ENCODE assay signal across 1 cellular context in the genomic region with DNA sequence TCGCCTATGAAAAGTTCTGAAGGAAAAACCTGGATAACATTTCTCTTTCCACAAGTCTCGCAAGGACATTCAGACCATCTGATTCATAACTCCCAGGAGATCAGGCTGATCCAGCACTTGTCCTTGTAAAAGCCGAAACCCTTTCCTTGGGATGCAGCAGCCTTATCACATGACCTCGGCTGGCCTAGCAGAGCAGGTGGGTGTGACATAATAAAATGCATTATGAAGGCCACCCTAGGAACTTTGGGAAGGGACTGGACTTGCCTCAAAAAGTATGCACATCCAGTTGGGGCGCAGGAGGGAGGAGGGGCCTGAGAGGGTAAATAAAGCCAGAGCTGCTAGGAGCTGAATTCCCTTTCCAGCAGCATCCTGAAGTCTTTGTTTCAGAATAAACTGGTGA.
TF ChIP-seq lines count a peak whose summit lies in the region.

No MANE protein-coding gene starts in this region.

TF ChIP-seq in GM23338, 12 proteins besides CTCF, POLR2A, EP300 and RAD21 (continued from another document):
- TF ChIP-seq, protein P1, sequence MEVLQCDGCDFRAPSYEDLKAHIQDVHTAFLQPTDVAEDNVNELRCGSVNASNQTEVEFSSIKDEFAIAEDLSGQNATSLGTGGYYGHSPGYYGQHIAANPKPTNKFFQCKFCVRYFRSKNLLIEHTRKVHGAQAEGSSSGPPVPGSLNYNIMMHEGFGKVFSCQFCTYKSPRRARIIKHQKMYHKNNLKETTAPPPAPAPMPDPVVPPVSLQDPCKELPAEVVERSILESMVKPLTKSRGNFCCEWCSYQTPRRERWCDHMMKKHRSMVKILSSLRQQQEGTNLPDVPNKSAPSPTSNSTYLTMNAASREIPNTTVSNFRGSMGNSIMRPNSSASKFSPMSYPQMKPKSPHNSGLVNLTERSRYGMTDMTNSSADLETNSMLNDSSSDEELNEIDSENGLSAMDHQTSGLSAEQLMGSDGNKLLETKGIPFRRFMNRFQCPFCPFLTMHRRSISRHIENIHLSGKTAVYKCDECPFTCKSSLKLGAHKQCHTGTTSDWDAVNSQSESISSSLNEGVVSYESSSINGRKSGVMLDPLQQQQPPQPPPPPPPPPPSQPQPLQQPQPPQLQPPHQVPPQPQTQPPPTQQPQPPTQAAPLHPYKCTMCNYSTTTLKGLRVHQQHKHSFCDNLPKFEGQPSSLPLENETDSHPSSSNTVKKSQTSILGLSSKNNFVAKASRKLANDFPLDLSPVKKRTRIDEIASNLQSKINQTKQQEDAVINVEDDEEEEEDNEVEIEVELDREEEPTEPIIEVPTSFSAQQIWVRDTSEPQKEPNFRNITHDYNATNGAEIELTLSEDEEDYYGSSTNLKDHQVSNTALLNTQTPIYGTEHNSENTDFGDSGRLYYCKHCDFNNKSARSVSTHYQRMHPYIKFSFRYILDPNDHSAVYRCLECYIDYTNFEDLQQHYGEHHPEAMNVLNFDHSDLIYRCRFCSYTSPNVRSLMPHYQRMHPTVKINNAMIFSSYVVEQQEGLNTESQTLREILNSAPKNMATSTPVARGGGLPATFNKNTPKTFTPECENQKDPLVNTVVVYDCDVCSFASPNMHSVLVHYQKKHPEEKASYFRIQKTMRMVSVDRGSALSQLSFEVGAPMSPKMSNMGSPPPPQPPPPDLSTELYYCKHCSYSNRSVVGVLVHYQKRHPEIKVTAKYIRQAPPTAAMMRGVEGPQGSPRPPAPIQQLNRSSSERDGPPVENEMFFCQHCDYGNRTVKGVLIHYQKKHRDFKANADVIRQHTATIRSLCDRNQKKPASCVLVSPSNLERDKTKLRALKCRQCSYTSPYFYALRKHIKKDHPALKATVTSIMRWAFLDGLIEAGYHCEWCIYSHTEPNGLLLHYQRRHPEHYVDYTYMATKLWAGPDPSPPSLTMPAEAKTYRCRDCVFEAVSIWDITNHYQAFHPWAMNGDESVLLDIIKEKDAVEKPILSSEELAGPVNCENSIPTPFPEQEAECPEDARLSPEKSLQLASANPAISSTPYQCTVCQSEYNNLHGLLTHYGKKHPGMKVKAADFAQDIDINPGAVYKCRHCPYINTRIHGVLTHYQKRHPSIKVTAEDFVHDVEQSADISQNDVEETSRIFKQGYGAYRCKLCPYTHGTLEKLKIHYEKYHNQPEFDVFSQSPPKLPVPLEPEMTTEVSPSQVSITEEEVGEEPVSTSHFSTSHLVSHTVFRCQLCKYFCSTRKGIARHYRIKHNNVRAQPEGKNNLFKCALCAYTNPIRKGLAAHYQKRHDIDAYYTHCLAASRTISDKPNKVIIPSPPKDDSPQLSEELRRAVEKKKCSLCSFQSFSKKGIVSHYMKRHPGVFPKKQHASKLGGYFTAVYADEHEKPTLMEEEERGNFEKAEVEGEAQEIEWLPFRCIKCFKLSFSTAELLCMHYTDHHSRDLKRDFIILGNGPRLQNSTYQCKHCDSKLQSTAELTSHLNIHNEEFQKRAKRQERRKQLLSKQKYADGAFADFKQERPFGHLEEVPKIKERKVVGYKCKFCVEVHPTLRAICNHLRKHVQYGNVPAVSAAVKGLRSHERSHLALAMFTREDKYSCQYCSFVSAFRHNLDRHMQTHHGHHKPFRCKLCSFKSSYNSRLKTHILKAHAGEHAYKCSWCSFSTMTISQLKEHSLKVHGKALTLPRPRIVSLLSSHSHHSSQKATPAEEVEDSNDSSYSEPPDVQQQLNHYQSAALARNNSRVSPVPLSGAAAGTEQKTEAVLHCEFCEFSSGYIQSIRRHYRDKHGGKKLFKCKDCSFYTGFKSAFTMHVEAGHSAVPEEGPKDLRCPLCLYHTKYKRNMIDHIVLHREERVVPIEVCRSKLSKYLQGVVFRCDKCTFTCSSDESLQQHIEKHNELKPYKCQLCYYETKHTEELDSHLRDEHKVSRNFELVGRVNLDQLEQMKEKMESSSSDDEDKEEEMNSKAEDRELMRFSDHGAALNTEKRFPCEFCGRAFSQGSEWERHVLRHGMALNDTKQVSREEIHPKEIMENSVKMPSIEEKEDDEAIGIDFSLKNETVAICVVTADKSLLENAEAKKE (CRISPR knock-in tag; IDR thresholded peaks at IDR 0.05) = no peak
- TF ChIP-seq, protein P2, sequence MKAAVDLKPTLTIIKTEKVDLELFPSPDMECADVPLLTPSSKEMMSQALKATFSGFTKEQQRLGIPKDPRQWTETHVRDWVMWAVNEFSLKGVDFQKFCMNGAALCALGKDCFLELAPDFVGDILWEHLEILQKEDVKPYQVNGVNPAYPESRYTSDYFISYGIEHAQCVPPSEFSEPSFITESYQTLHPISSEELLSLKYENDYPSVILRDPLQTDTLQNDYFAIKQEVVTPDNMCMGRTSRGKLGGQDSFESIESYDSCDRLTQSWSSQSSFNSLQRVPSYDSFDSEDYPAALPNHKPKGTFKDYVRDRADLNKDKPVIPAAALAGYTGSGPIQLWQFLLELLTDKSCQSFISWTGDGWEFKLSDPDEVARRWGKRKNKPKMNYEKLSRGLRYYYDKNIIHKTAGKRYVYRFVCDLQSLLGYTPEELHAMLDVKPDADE (IDR thresholded peaks at IDR 0.05) = no peak
- TF ChIP-seq CREB1 (CRISPR knock-in tag; IDR thresholded peaks at IDR 0.05; ENCODE audit: low read depth) (no peak), STAT1 (IDR thresholded peaks at IDR 0.05; ENCODE audit: unreplicated experiment) (no peak), ZNF331 (CRISPR knock-in tag; IDR thresholded peaks at IDR 0.05; ENCODE audit: low read depth) (no peak), EZH2 (IDR thresholded peaks at IDR 0.05; ENCODE audit: low read depth, unreplicated experiment) (no peak), JUNB (IDR thresholded peaks at IDR 0.05; ENCODE audit: unreplicated experiment) (no peak), ZNF114 (CRISPR knock-in tag; IDR thresholded peaks at IDR 0.05) (no peak), EZH2phosphoT487 (IDR thresholded peaks at IDR 0.05; ENCODE audit: unreplicated experiment) (no peak), NANOG (IDR thresholded peaks at IDR 0.05; ENCODE audit: borderline replicate concordance) (no peak)
- TF ChIP-seq, protein P3, sequence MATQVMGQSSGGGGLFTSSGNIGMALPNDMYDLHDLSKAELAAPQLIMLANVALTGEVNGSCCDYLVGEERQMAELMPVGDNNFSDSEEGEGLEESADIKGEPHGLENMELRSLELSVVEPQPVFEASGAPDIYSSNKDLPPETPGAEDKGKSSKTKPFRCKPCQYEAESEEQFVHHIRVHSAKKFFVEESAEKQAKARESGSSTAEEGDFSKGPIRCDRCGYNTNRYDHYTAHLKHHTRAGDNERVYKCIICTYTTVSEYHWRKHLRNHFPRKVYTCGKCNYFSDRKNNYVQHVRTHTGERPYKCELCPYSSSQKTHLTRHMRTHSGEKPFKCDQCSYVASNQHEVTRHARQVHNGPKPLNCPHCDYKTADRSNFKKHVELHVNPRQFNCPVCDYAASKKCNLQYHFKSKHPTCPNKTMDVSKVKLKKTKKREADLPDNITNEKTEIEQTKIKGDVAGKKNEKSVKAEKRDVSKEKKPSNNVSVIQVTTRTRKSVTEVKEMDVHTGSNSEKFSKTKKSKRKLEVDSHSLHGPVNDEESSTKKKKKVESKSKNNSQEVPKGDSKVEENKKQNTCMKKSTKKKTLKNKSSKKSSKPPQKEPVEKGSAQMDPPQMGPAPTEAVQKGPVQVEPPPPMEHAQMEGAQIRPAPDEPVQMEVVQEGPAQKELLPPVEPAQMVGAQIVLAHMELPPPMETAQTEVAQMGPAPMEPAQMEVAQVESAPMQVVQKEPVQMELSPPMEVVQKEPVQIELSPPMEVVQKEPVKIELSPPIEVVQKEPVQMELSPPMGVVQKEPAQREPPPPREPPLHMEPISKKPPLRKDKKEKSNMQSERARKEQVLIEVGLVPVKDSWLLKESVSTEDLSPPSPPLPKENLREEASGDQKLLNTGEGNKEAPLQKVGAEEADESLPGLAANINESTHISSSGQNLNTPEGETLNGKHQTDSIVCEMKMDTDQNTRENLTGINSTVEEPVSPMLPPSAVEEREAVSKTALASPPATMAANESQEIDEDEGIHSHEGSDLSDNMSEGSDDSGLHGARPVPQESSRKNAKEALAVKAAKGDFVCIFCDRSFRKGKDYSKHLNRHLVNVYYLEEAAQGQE (IDR thresholded peaks at IDR 0.05; ENCODE audit: unreplicated experiment) = no peak
